1 cellular context compared by ENCODE assay signal in the genomic region with DNA sequence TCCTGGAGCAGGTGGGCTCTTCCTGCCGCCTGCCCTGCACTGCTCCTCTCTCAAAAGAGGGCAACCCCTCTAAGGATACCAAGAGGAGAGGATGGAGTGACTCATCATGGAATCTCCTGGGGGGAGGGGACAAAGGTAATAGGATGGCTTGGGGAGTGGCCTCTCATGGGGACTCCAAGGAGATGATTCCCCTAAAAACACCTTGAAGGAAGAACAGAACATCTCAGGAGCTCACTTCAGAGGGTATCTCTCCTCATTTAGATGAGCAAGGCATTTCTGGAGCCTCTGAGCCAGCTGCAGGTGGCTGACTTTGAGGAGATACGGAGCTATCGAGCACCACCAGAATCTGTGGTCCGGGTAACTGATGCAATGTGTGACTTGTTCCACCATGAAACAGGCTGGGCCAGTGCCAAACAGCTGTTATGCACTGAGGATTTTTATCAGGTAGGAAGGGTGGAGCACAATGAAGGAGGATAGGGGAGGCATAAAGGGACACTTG.
TF ChIP-seq lines count a peak whose summit lies in the region.

No MANE protein-coding gene starts in this region.

TF ChIP-seq in K562, 482 proteins besides CTCF, POLR2A, EP300 and RAD21 (continued from another document and continues in another):
- TF ChIP-seq, protein P1, sequence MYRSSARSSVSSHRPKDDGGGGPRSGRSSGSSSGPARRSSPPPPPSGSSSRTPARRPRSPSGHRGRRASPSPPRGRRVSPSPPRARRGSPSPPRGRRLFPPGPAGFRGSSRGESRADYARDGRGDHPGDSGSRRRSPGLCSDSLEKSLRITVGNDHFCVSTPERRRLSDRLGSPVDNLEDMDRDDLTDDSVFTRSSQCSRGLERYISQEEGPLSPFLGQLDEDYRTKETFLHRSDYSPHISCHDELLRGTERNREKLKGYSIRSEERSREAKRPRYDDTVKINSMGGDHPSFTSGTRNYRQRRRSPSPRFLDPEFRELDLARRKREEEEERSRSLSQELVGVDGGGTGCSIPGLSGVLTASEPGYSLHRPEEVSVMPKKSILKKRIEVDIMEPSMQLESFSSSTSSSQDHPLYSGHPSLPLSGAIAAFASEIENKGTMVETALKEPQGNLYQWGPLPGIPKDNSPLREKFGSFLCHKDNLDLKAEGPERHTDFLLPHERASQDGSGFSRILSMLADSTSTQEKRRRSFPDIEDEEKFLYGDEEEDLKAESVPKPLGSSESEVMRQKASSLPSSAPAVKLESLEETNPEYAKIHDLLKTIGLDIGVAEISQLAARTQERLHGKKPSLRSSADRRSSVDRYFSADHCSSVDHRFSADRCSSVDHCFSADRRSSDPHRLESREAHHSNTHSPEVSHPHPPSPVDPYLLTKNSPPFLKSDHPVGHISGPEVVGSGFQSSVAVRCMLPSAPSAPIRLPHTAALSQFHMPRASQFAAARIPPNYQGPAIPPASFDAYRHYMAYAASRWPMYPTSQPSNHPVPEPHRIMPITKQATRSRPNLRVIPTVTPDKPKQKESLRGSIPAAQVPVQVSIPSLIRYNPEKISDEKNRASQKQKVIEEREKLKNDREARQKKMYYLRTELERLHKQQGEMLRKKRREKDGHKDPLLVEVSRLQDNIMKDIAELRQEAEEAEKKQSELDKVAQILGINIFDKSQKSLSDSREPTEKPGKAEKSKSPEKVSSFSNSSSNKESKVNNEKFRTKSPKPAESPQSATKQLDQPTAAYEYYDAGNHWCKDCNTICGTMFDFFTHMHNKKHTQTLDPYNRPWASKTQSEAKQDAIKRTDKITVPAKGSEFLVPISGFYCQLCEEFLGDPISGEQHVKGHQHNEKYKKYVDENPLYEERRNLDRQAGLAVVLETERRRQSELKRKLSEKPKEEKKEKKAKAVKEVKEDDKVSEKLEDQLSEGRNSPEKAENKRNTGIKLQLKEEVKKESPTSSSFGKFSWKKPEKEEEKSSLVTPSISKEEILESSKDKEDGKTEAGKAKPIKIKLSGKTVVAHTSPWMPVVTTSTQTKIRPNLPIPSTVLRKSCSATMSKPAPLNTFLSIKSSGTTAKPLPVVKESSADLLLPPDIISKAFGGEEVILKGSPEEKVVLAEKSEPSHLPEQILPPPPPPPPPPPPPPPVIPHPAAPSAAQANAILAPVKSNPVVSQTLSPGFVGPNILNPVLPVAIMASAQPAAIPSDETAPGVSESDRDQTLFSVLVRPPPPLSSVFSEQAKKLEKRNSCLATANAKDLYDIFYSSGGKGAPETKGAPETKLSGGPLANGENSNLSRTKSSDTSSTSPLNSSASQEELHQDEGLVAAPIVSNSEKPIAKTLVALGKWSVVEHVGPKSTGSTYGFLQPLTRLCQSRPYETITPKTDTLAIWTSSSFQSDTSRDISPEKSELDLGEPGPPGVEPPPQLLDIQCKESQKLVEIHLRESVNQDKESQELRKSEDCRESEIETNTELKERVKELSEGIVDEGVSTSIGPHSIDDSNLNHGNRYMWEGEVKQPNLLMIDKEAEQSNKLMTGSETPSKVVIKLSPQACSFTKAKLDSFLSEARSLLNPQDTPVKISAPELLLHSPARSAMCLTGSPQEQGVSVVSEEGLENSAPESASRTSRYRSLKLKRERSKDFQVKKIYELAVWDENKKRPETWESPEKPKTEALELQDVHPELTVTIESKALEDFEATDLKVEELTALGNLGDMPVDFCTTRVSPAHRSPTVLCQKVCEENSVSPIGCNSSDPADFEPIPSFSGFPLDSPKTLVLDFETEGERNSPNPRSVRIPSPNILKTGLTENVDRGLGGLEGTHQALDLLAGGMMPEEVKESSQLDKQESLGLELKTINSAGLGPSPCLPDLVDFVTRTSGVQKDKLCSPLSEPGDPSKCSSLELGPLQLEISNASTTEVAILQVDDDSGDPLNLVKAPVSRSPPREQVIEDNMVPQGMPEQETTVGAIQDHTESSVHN (IDR thresholded peaks at IDR 0.05; ENCODE audit: borderline replicate concordance in 1 of 2, low read depth in 1 of 2) = peak in 1 of 2 experiments; percentile 91; a peak in 2 of 4 replicates
- TF ChIP-seq, protein P2, sequence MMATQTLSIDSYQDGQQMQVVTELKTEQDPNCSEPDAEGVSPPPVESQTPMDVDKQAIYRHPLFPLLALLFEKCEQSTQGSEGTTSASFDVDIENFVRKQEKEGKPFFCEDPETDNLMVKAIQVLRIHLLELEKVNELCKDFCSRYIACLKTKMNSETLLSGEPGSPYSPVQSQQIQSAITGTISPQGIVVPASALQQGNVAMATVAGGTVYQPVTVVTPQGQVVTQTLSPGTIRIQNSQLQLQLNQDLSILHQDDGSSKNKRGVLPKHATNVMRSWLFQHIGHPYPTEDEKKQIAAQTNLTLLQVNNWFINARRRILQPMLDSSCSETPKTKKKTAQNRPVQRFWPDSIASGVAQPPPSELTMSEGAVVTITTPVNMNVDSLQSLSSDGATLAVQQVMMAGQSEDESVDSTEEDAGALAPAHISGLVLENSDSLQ (IDR thresholded peaks at IDR 0.05) = peak; percentile 44
- TF ChIP-seq HNRNPH1 (optimal IDR thresholded peaks at IDR 0.05; ENCODE audit: low read depth, low read length) (no peak), BRD9 (IDR thresholded peaks at IDR 0.05; ENCODE audit: low read depth, partially characterized antibody) (peak; percentile 48), XRCC3 (IDR thresholded peaks at IDR 0.05) (no peak), ZNF561 (CRISPR knock-in tag; conservative IDR thresholded peaks at IDR 0.05) (no peak), THRAP3 (IDR thresholded peaks at IDR 0.05; ENCODE audit: borderline replicate concordance) (no peak), NCOR1 (IDR thresholded peaks at IDR 0.05) (peak; percentile 92), L3MBTL2 (IDR thresholded peaks at IDR 0.05) (peak; percentile 44; the same call in 1 of the 2 replicates), ARID2 (IDR thresholded peaks at IDR 0.05) (no peak), HDAC3 (IDR thresholded peaks at IDR 0.05; ENCODE audit: borderline replicate concordance, partially characterized antibody) (peak; percentile 86), KLF1 (tag; IDR thresholded peaks at IDR 0.05) (0 out of 2 replicates have a peak, but pooled peaks have one; percentile 40), POLR2B (IDR thresholded peaks at IDR 0.05; ENCODE audit: low read depth, partially characterized antibody) (no peak), HNRNPK (IDR thresholded peaks at IDR 0.05; ENCODE audit: low read depth, low read length, poor library complexity, severe bottlenecking) (no peak), ZNF121 (CRISPR knock-in tag; conservative IDR thresholded peaks at IDR 0.05) (no peak), FOXP1 (CRISPR knock-in tag; IDR thresholded peaks at IDR 0.05) (peak; percentile 77; the same call in 1 of the 2 replicates), CXXC5 (CRISPR knock-in tag; IDR thresholded peaks at IDR 0.05) (peak; percentile 62), ZNF197 (CRISPR knock-in tag; IDR thresholded peaks at IDR 0.05; ENCODE audit: low read depth) (0 out of 2 replicates have a peak, but pooled peaks have one; percentile 61), PHB2 (IDR thresholded peaks at IDR 0.05; ENCODE audit: low read depth) (peak; percentile 78), KLF16 (IDR thresholded peaks at IDR 0.05) (peak; percentile 94), MYNN (IDR thresholded peaks at IDR 0.05) (peak; percentile 82), MYNN (CRISPR knock-in tag; IDR thresholded peaks at IDR 0.05) (no peak)
- TF ChIP-seq, protein P3, sequence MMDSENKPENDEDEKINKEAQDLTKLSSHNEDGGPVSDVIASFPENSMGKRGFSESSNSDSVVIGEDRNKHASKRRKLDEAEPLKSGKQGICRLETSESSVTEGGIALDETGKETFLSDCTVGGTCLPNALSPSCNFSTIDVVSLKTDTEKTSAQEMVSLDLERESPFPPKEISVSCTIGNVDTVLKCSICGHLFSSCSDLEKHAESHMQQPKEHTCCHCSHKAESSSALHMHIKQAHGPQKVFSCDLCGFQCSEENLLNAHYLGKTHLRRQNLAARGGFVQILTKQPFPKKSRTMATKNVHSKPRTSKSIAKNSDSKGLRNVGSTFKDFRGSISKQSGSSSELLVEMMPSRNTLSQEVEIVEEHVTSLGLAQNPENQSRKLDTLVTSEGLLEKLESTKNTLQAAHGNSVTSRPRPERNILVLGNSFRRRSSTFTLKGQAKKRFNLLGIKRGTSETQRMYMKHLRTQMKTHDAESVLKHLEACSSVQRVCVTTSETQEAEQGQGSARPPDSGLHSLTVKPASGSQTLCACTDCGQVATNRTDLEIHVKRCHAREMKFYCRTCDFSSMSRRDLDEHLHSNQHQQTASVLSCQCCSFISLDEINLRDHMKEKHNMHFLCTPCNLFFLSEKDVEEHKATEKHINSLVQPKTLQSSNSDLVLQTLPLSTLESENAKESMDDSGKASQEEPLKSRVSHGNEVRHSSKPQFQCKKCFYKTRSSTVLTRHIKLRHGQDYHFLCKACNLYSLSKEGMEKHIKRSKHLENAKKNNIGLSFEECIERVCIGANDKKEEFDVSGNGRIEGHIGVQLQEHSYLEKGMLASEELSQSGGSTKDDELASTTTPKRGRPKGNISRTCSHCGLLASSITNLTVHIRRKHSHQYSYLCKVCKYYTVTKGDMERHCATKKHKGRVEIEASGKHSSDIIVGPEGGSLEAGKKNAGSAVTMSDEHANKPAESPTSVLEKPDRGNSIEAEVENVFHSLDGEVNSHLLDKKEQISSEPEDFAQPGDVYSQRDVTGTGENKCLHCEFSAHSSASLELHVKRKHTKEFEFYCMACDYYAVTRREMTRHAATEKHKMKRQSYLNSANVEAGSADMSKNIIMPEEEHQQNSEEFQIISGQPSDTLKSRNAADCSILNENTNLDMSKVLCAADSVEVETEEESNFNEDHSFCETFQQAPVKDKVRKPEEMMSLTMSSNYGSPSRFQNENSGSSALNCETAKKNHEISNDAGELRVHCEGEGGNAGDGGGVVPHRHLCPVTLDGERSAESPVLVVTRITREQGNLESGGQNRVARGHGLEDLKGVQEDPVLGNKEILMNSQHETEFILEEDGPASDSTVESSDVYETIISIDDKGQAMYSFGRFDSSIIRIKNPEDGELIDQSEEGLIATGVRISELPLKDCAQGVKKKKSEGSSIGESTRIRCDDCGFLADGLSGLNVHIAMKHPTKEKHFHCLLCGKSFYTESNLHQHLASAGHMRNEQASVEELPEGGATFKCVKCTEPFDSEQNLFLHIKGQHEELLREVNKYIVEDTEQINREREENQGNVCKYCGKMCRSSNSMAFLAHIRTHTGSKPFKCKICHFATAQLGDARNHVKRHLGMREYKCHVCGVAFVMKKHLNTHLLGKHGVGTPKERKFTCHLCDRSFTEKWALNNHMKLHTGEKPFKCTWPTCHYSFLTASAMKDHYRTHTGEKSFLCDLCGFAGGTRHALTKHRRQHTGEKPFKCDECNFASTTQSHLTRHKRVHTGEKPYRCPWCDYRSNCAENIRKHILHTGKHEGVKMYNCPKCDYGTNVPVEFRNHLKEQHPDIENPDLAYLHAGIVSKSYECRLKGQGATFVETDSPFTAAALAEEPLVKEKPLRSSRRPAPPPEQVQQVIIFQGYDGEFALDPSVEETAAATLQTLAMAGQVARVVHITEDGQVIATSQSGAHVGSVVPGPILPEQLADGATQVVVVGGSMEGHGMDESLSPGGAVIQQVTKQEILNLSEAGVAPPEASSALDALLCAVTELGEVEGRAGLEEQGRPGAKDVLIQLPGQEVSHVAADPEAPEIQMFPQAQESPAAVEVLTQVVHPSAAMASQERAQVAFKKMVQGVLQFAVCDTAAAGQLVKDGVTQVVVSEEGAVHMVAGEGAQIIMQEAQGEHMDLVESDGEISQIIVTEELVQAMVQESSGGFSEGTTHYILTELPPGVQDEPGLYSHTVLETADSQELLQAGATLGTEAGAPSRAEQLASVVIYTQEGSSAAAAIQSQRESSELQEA (IDR thresholded peaks at IDR 0.05; ENCODE audit: low read depth) = no peak
- TF ChIP-seq, protein P4, sequence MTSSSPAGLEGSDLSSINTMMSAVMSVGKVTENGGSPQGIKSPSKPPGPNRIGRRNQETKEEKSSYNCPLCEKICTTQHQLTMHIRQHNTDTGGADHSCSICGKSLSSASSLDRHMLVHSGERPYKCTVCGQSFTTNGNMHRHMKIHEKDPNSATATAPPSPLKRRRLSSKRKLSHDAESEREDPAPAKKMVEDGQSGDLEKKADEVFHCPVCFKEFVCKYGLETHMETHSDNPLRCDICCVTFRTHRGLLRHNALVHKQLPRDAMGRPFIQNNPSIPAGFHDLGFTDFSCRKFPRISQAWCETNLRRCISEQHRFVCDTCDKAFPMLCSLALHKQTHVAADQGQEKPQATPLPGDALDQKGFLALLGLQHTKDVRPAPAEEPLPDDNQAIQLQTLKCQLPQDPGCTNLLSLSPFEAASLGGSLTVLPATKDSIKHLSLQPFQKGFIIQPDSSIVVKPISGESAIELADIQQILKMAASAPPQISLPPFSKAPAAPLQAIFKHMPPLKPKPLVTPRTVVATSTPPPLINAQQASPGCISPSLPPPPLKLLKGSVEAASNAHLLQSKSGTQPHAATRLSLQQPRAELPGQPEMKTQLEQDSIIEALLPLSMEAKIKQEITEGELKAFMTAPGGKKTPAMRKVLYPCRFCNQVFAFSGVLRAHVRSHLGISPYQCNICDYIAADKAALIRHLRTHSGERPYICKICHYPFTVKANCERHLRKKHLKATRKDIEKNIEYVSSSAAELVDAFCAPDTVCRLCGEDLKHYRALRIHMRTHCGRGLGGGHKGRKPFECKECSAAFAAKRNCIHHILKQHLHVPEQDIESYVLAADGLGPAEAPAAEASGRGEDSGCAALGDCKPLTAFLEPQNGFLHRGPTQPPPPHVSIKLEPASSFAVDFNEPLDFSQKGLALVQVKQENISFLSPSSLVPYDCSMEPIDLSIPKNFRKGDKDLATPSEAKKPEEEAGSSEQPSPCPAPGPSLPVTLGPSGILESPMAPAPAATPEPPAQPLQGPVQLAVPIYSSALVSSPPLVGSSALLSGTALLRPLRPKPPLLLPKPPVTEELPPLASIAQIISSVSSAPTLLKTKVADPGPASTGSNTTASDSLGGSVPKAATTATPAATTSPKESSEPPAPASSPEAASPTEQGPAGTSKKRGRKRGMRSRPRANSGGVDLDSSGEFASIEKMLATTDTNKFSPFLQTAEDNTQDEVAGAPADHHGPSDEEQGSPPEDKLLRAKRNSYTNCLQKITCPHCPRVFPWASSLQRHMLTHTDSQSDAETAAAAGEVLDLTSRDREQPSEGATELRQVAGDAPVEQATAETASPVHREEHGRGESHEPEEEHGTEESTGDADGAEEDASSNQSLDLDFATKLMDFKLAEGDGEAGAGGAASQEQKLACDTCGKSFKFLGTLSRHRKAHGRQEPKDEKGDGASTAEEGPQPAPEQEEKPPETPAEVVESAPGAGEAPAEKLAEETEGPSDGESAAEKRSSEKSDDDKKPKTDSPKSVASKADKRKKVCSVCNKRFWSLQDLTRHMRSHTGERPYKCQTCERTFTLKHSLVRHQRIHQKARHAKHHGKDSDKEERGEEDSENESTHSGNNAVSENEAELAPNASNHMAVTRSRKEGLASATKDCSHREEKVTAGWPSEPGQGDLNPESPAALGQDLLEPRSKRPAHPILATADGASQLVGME (CRISPR knock-in tag; IDR thresholded peaks at IDR 0.05) = peak; percentile 53; the same call in 1 of the 2 replicates
- TF ChIP-seq, protein P5, sequence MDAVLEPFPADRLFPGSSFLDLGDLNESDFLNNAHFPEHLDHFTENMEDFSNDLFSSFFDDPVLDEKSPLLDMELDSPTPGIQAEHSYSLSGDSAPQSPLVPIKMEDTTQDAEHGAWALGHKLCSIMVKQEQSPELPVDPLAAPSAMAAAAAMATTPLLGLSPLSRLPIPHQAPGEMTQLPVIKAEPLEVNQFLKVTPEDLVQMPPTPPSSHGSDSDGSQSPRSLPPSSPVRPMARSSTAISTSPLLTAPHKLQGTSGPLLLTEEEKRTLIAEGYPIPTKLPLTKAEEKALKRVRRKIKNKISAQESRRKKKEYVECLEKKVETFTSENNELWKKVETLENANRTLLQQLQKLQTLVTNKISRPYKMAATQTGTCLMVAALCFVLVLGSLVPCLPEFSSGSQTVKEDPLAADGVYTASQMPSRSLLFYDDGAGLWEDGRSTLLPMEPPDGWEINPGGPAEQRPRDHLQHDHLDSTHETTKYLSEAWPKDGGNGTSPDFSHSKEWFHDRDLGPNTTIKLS (IDR thresholded peaks at IDR 0.05; ENCODE audit: borderline replicate concordance, low read depth) = peak; percentile 43; the same call in 1 of the 2 replicates
